ENCODE assay signal across 8 cellular contexts in the genomic region with DNA sequence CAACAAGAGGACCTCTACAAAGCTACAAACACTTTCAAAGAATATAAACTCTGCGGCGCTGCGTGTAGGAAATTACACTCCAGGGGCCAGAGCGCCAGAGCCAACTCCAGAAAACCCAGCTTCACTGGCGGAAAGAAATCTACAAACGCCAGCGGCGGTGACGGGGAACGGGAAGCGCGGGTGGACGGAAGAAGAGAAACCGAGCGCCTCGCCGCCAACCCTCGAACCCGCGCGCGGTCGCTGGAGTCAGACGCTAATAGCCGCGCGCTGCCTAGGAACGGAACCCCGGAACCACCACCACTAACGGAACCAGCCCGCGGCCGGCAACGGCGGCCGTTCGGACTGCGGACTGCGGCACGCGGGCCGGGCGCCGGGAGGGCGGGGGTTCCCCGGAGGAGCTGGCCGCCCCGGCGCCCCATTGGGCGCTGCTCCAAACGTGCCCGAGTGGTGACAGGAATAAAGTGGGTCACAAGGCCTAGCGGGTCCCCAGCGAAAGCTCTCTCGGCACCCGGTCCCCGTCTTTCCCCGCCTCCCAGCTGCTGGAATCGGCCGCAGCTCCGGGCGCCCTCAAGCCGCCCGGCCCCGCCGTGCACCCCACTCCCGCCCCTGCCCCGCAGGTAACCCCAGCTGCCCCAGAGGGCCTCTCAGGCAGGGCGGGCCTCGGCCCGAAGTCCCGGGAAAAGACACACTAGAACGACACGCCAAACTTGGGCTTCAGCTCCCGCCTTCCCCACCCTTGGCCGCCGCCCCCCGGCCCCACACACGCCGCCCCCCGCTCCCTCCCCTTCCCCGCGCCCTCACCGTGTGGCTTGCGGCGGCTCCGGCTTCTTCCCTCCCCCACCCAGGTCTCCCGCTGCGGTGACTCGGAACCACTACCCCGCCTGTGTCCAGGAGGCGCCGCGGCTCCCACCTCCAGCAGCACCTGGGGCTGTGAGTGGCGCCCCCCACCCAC. TPM values are rescaled to one million over a fixed set of nuclear protein-coding genes. Genes with fewer than 3 reads are reported as not detected.
A peak's percentile ranks its signal among the peaks of the same experiment; 100 is the strongest.
DNase-seq lines count a peak whose midpoint lies in the region; ATAC-seq, FAIRE-seq and TF ChIP-seq lines count a peak whose summit lies in the region.

No MANE protein-coding gene starts in this region.

- TF ChIP-seq POLR2A in lower leg skin (IDR thresholded peaks at IDR 0.05) = no peak

- peaks cover 4% of the 10 kb centered on the region for H3K4me1 ChIP-seq in BE2C

- peak; percentile 80 for DNase-seq in BE2C
- DNase-seq in GM19239 (ENCODE audit: insufficient read length, low spot score) = peak; percentile 27
- peak; percentile 80 for DNase-seq in NCI-H69 (lab: John Stamatoyannopoulos, UW)
- DNase-seq in activated CD4-positive, alpha-beta T cell treated with anti-CD3 and anti-CD28 coated beads, Interleukin-2, amount 50 U/mL, for 4 hours = peak; percentile 38 to 53
- peak; percentile 41 to 69 for DNase-seq in dermis microvascular lymphatic vessel endothelial cell (ENCODE audit: low read depth in 2 of 2)
- peak; percentile 61 to 94 for DNase-seq in lower leg skin (ENCODE audit: low spot score in 2 of 2)
- DNase-seq in stimulated activated CD4-positive, alpha-beta T cell treated with anti-CD3 and anti-CD28 coated beads, Interleukin-4, amount 100 ng/mL, for 48 hours (ENCODE audit: low read depth in 2 of 2) = peak; percentile 47 to 49

- ATAC-seq in HG03442 (IDR thresholded peaks at IDR 0.05; ENCODE audit: unreplicated experiment) = peak; percentile 43

- WGBS in lower leg skin, 2 donors = 0 to 1% methylated on average over 36 to 50 of the region's 95 CpGs

- TF ChIP-seq CTCF in BE2C (IDR thresholded peaks at IDR 0.05; ENCODE audit: low read depth, low read length) (no peak), lower leg skin (IDR thresholded peaks at IDR 0.05) (no peak)

- H3K9me3 ChIP-seq in BE2C = no peaks in the 10 kb centered on the region

- peak; percentile 80 for FAIRE-seq in GM19239 (lab: Jason Lieb, UNC)

- H3K36me3 ChIP-seq in BE2C = no peaks in the 10 kb centered on the region

- intact Hi-C loops in lower leg skin (cut with DNase I; ENCODE audit: low total_unique reads) = no loop called here

- H3K4me3 ChIP-seq in BE2C (ENCODE audit: low read depth, low read length) (peak overlapping the region; percentile 91), lower leg skin (ENCODE audit: low read depth, poor library complexity, severe bottlenecking) (peak overlapping the region; percentile 54)

- H3K27me3 ChIP-seq in BE2C = no peaks in the 10 kb centered on the region

RNA-seq across cellular contexts. Expression of a gene that starts 0.8 kb away (rescaled TPM):
- polyA plus RNA-seq in BE2C (2012; ENCODE audit: insufficient read depth, insufficient read length, low read depth) = 3.9 TPM
- total RNA-seq in dermis microvascular lymphatic vessel endothelial cell (16.6 and 22.5 TPM in 2 replicates), lower leg skin (10 to 100 TPM; 10.4 to 14.4 (median 12.5) TPM)

RNA-seq across cellular contexts. Expression of a gene that starts 46.1 kb away (rescaled TPM):
- polyA plus RNA-seq in BE2C (2012; ENCODE audit: insufficient read depth, insufficient read length, low read depth) = not detected
- not detected in 2 replicates for total RNA-seq in dermis microvascular lymphatic vessel endothelial cell
- not detected for total RNA-seq in lower leg skin

Comparison
In these comparisons a context has a peak if more than half of its experiments do, and no peak if none do; other contexts are left out.
1. Peak in every context shown above with its lines: DNase-seq, ATAC-seq and H3K4me3 ChIP-seq.
2. DNase-seq: peak in every context shown above with its lines; median percentile 80 in BE2C; 80 in NCI-H69; 78 in lower leg skin; 55 in dermis microvascular lymphatic vessel endothelial cell; 48 in stimulated activated CD4-positive, alpha-beta T cell treated with anti-CD3 and anti-CD28 coated beads, Interleukin-4, amount 100 ng/mL, for 48 hours; 46 in activated CD4-positive, alpha-beta T cell treated with anti-CD3 and anti-CD28 coated beads, Interleukin-2, amount 50 U/mL, for 4 hours; 27 in GM19239.